Comparison of ENCODE assay signal across 28 cellular contexts in the genomic region with DNA sequence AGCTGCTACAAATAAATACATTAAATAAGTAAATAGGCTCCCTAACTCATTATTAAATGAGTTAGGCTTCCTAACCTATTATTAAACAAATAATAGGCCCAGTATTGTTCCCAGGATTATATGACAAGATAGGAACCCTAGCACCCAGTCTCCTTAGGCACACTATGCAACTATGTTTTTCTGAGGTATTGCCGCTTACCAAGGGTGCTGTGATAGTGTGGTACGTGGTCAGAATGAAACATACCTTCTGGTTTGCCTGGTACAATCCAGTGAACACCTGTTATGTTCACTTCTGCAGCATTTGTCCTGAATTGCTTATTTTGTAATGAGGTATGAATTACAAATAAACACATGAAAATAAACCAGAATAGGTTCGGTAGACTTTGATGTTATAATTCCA.
"Had no signal": no experiment of that assay in that cellular context is flagged by ENCODE, and none has a peak within 500 bp of the region (broad histone marks: within the 10 kb centered on the region; RNA-seq: fewer than 3 reads in every experiment).

No MANE protein-coding gene starts in this region.

- H3K4me3 ChIP-seq: stomach, suprapubic skin, testis, thoracic aorta, thyroid gland, tibial artery, tibial nerve, transverse colon, upper lobe of left lung, upper lobe of right lung, uterus, vagina had no signal

- H3K27me3 ChIP-seq: stomach, suprapubic skin, testis, thyroid gland, tibial artery, tibial nerve, transverse colon, upper lobe of left lung, upper lobe of right lung, uterus, vagina had no signal

- H3K27ac ChIP-seq: stomach, suprapubic skin, testis, thoracic aorta, thyroid gland, tibial artery, tibial nerve, transverse colon, upper lobe of left lung, upper lobe of right lung, uterus, vagina had no signal

- H3K9me3 Mint-ChIP-seq: stimulated activated effector memory CD8-positive, alpha-beta T cell treated with anti-CD3 and anti-CD28 coated beads, Interleukin-12 subunit alpha, Interleukin-12 subunit beta, amount 100 ng/mL, for 72 hours; stimulated activated naive CD8-positive, alpha-beta T cell treated with anti-CD3 and anti-CD28 coated beads, Interleukin-15, amount 100 ng/mL, for 72 hours; stimulated activated naive CD8-positive, alpha-beta T cell treated with anti-CD3 and anti-CD28 coated beads, Interleukin-15, Interleukin-2, amounts not matched to agents 100 ng/mL and 50 ng/mL, for 24 hours had no signal

- H3K36me3 ChIP-seq: stomach, suprapubic skin, thoracic aorta, thyroid gland, tibial artery, tibial nerve, transverse colon, upper lobe of left lung, upper lobe of right lung, uterus, vagina had no signal

- H3K27ac Mint-ChIP-seq: stimulated activated effector memory CD8-positive, alpha-beta T cell treated with anti-CD3 and anti-CD28 coated beads, Interleukin-12 subunit alpha, Interleukin-12 subunit beta, amount 100 ng/mL, for 72 hours; stimulated activated memory B cell treated with anti-CD40 and anti-IgM and Interleukin-4, amounts not matched to agents 10 μg/mL and 1 μg/mL and 100 μg/mL, for 72 hours; stimulated activated naive B cell treated with anti-CD40 and anti-IgM and Interleukin-4, amounts not matched to agents 10 μg/mL and 1 μg/mL and 100 μg/mL, for 72 hours; stimulated activated naive CD8-positive, alpha-beta T cell treated with anti-CD3 and anti-CD28 coated beads, Interleukin-15, amount 100 ng/mL, for 72 hours; stimulated activated naive CD8-positive, alpha-beta T cell treated with anti-CD3 and anti-CD28 coated beads, Interleukin-15, Interleukin-2, amounts not matched to agents 100 ng/mL and 50 ng/mL, for 24 hours; type B pancreatic cell had no signal

- H3K36me3 Mint-ChIP-seq: stimulated activated effector memory CD8-positive, alpha-beta T cell treated with anti-CD3 and anti-CD28 coated beads, Interleukin-12 subunit alpha, Interleukin-12 subunit beta, amount 100 ng/mL, for 72 hours; stimulated activated memory B cell treated with anti-CD40 and anti-IgM and Interleukin-4, amounts not matched to agents 10 μg/mL and 1 μg/mL and 100 μg/mL, for 72 hours; stimulated activated naive B cell treated with anti-CD40 and anti-IgM and Interleukin-4, amounts not matched to agents 10 μg/mL and 1 μg/mL and 100 μg/mL, for 72 hours; type B pancreatic cell had no signal

- ATAC-seq: stimulated activated effector memory CD8-positive, alpha-beta T cell treated with anti-CD3 and anti-CD28 coated beads, Interleukin-12 subunit alpha, Interleukin-12 subunit beta, amount 100 ng/mL, for 72 hours; stimulated activated memory B cell treated with anti-CD40 and anti-IgM and Interleukin-4, amounts not matched to agents 10 μg/mL and 1 μg/mL and 100 μg/mL, for 72 hours; stimulated activated naive B cell treated with anti-CD40 and anti-IgM and Interleukin-4, amounts not matched to agents 10 μg/mL and 1 μg/mL and 100 μg/mL, for 72 hours; stimulated activated naive CD8-positive, alpha-beta T cell treated with anti-CD3 and anti-CD28 coated beads, Interleukin-15, amount 100 ng/mL, for 72 hours; stimulated activated naive CD8-positive, alpha-beta T cell treated with anti-CD3 and anti-CD28 coated beads, Interleukin-15, Interleukin-2, amounts not matched to agents 100 U/mL and 50 U/mL, for 24 hours; upper lobe of right lung had no signal

- DNase-seq: stimulated activated CD4-positive, alpha-beta T cell treated with anti-CD3 and anti-CD28 coated beads, Interleukin-2, amount 100 ng/mL, for 48 hours; stimulated activated CD4-positive, alpha-beta T cell treated with anti-CD3 and anti-CD28 coated beads, Interleukin-4, amount 100 ng/mL, for 1 hour; stimulated activated CD4-positive, alpha-beta T cell treated with anti-CD3 and anti-CD28 coated beads, Interleukin-4, amount 100 ng/mL, for 24 hours; stimulated activated CD4-positive, alpha-beta T cell treated with anti-CD3 and anti-CD28 coated beads, Interleukin-4, amount 100 ng/mL, for 4 hours; stimulated activated CD8-positive, alpha-beta memory T cell treated with anti-CD3 and anti-CD28 coated beads, Interleukin-4, amount 100 ng/mL, for 48 hours; stimulated activated naive B cell treated with anti-CD40 and anti-IgM and Interleukin-4, amounts not matched to agents 10 μg/mL and 1 μg/mL and 100 μg/mL, for 72 hours; stimulated activated naive CD4-positive, alpha-beta T cell; stimulated activated naive CD4-positive, alpha-beta T cell treated with Interleukin-2 at 50 U/mL for 16 hours; stimulated activated naive CD8-positive, alpha-beta T cell treated with anti-CD3 and anti-CD28 coated beads, Interleukin-15, amount 100 ng/mL, for 72 hours; stimulated activated naive CD8-positive, alpha-beta T cell treated with anti-CD3 and anti-CD28 coated beads, Interleukin-15, Interleukin-2, amounts not matched to agents 100 U/mL and 50 U/mL, for 24 hours; stomach; substantia nigra; testis; thyroid gland; tibial artery; transverse colon; trophoblast cell; upper lobe of left lung; upper lobe of right lung; uterus had no signal

- H3K27me3 Mint-ChIP-seq: stimulated activated memory B cell treated with anti-CD40 and anti-IgM and Interleukin-4, amounts not matched to agents 10 μg/mL and 1 μg/mL and 100 μg/mL, for 72 hours; stimulated activated naive B cell treated with anti-CD40 and anti-IgM and Interleukin-4, amounts not matched to agents 10 μg/mL and 1 μg/mL and 100 μg/mL, for 72 hours; stimulated activated naive CD8-positive, alpha-beta T cell treated with anti-CD3 and anti-CD28 coated beads, Interleukin-15, amount 100 ng/mL, for 72 hours; stimulated activated naive CD8-positive, alpha-beta T cell treated with anti-CD3 and anti-CD28 coated beads, Interleukin-15, Interleukin-2, amounts not matched to agents 100 ng/mL and 50 ng/mL, for 24 hours; type B pancreatic cell had no signal

- H3K4me3 Mint-ChIP-seq: stimulated activated effector memory CD8-positive, alpha-beta T cell treated with anti-CD3 and anti-CD28 coated beads, Interleukin-12 subunit alpha, Interleukin-12 subunit beta, amount 100 ng/mL, for 72 hours; stimulated activated memory B cell treated with anti-CD40 and anti-IgM and Interleukin-4, amounts not matched to agents 10 μg/mL and 1 μg/mL and 100 μg/mL, for 72 hours; stimulated activated naive B cell treated with anti-CD40 and anti-IgM and Interleukin-4, amounts not matched to agents 10 μg/mL and 1 μg/mL and 100 μg/mL, for 72 hours; stimulated activated naive CD8-positive, alpha-beta T cell treated with anti-CD3 and anti-CD28 coated beads, Interleukin-15, amount 100 ng/mL, for 72 hours; stimulated activated naive CD8-positive, alpha-beta T cell treated with anti-CD3 and anti-CD28 coated beads, Interleukin-15, Interleukin-2, amounts not matched to agents 100 ng/mL and 50 ng/mL, for 24 hours; type B pancreatic cell had no signal

- H3K4me1 ChIP-seq: stomach, suprapubic skin, testis, thyroid gland, tibial artery, tibial nerve, transverse colon, upper lobe of right lung, uterus, vagina had no signal

- H3K4me1 Mint-ChIP-seq: stimulated activated effector memory CD8-positive, alpha-beta T cell treated with anti-CD3 and anti-CD28 coated beads, Interleukin-12 subunit alpha, Interleukin-12 subunit beta, amount 100 ng/mL, for 72 hours; stimulated activated memory B cell treated with anti-CD40 and anti-IgM and Interleukin-4, amounts not matched to agents 10 μg/mL and 1 μg/mL and 100 μg/mL, for 72 hours; stimulated activated naive B cell treated with anti-CD40 and anti-IgM and Interleukin-4, amounts not matched to agents 10 μg/mL and 1 μg/mL and 100 μg/mL, for 72 hours; stimulated activated naive CD8-positive, alpha-beta T cell treated with anti-CD3 and anti-CD28 coated beads, Interleukin-15, amount 100 ng/mL, for 72 hours had no signal

- H3K9me3 ChIP-seq: testis, thoracic aorta, thyroid gland, transverse colon, upper lobe of right lung, uterus, vagina had no signal
